In the genomic region with DNA sequence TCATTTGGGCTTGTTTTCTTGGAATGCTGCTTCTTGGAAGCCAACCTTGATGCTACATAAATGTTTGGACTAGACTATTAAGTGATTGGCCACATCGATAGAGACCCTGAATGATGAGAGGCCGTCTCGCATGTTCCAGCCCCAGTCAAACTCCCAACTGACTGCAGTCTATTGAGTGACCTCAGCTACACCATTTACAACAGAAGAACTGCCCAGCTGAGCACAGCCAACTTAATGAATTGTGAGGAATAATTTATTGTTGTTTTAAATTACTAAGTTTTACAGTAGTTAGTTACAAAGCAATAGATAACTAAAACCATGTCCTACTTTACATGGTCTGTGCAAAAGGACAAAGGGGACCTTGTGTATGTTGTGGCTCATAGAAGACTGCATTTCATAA, we compare ENCODE assay signal across 1 cellular context.
TF ChIP-seq lines count a peak whose summit lies in the region.

No MANE protein-coding gene starts in this region.

TF ChIP-seq in GM23338, 12 proteins besides CTCF, POLR2A, EP300 and RAD21 (continued from another document):
- TF ChIP-seq ZNF462 (CRISPR knock-in tag; IDR thresholded peaks at IDR 0.05) (no peak), NANOG (IDR thresholded peaks at IDR 0.05; ENCODE audit: borderline replicate concordance) (no peak)
